In genomic region chr17:39920218-39921210, GRCh38 we compare ENCODE assay signal across 10 cellular contexts. TPM values are rescaled to one million over a fixed set of nuclear protein-coding genes. Genes with fewer than 3 reads are reported as not detected.
DNase-seq lines count a peak whose midpoint lies in the region; ATAC-seq and TF ChIP-seq lines count a peak whose summit lies in the region.
"Had no signal": no experiment of that assay in that cellular context is flagged by ENCODE, and none has a peak within 500 bp of the region (broad histone marks: within the 10 kb centered on the region; RNA-seq: fewer than 3 reads in every experiment).

No MANE protein-coding gene starts in this region.

- H3K4me1 ChIP-seq in right lobe of liver = peaks cover 0 to 77% (median 32%) of the 10 kb centered on the region in 4 donors
- no peaks in the 10 kb centered on the region for H3K4me1 ChIP-seq in prostate gland (replicated peaks)

- peak overlapping the region; percentile 69 to 98 (median 89) for H3K27ac ChIP-seq in right lobe of liver
- H3K27ac ChIP-seq in prostate gland = no peak overlapping the region

- H3K36me3 ChIP-seq in right lobe of liver = peaks cover 0 to 29% (median 15%) of the 10 kb centered on the region in 4 donors
- peaks cover 8 to 24% of the 10 kb centered on the region in 2 donors for H3K36me3 ChIP-seq in prostate gland

- TF ChIP-seq POLR2A in NB4 (IDR thresholded peaks at IDR 0.05; ENCODE audit: extremely low read depth, insufficient read length) = no peak
- no peak for TF ChIP-seq POLR2A in right lobe of liver (IDR thresholded peaks at IDR 0.05)
- TF ChIP-seq POLR2A in prostate gland (IDR thresholded peaks at IDR 0.05) = no peak

- no peak for TF ChIP-seq CTCF in NB4 (IDR thresholded peaks at IDR 0.05; ENCODE audit: low read depth, low read length)
- TF ChIP-seq CTCF in right lobe of liver (IDR thresholded peaks at IDR 0.05) = no peak
- TF ChIP-seq CTCF in prostate gland (IDR thresholded peaks at IDR 0.05) = no peak

- intact Hi-C loops in right lobe of liver (cut with DNase I) (no loop called here), prostate gland (cut with DNase I) (no loop called here)

- H3K4me3 Mint-ChIP-seq in stimulated activated naive CD8-positive, alpha-beta T cell treated with anti-CD3 and anti-CD28 coated beads, Interleukin-15, Interleukin-2, amounts not matched to agents 100 ng/mL and 50 ng/mL, for 24 hours = peak overlapping the region; percentile 43

- WGBS in right lobe of liver (ENCODE audit: insufficient coverage, low coverage, low lambda C conversion rate, missing lambda C conversion rate) = 46% methylated on average over 14 of the region's 19 CpGs
- 65% methylated on average over 19 of the region's 19 CpGs for WGBS in prostate gland

- DNase-seq in NB4 (ENCODE audit: low read depth) (peak; percentile 39), activated T-cell treated with anti-CD3 and anti-CD28 coated beads for 4 hours (peak; percentile 23), right lobe of liver (peak in 1 of 3 donors; percentile 53), prostate gland (ENCODE audit: low spot score) (no peak), NCI-H128 (lab: John Stamatoyannopoulos, UW; ENCODE audit: unreplicated experiment) (no peak), ecto neural progenitor cell (ENCODE audit: low spot score) (no peak)
- DNase-seq: NCI-H1694 had no signal

- H3K9me3 ChIP-seq in right lobe of liver (no peaks in the 10 kb centered on the region), prostate gland (no peaks in the 10 kb centered on the region)

- peak in 1 of 4 donors; percentile 5 for ATAC-seq in right lobe of liver
- ATAC-seq in GM21367 (IDR thresholded peaks at IDR 0.05; ENCODE audit: unreplicated experiment) = no peak

- H3K36me3 Mint-ChIP-seq in stimulated activated naive CD8-positive, alpha-beta T cell treated with anti-CD3 and anti-CD28 coated beads, Interleukin-15, Interleukin-2, amounts not matched to agents 100 ng/mL and 50 ng/mL, for 24 hours (ENCODE audit: low read depth) = peaks cover 48% of the 10 kb centered on the region

- H3K4me3 ChIP-seq in NB4 (ENCODE audit: low read depth, low read length) (no peak overlapping the region), right lobe of liver (no peak overlapping the region), prostate gland (no peak overlapping the region)

- peak overlapping the region; percentile 91 for H3K27ac Mint-ChIP-seq in stimulated activated naive CD8-positive, alpha-beta T cell treated with anti-CD3 and anti-CD28 coated beads, Interleukin-15, Interleukin-2, amounts not matched to agents 100 ng/mL and 50 ng/mL, for 24 hours

- H3K27me3 Mint-ChIP-seq in stimulated activated naive CD8-positive, alpha-beta T cell treated with anti-CD3 and anti-CD28 coated beads, Interleukin-15, Interleukin-2, amounts not matched to agents 100 ng/mL and 50 ng/mL, for 24 hours = no peaks in the 10 kb centered on the region

- H3K4me1 Mint-ChIP-seq in stimulated activated naive CD8-positive, alpha-beta T cell treated with anti-CD3 and anti-CD28 coated beads, Interleukin-15, Interleukin-2, amounts not matched to agents 100 ng/mL and 50 ng/mL, for 24 hours (ENCODE audit: low read depth) = peaks cover 87% of the 10 kb centered on the region

- no peaks in the 10 kb centered on the region for H3K27me3 ChIP-seq in right lobe of liver
- no peaks in the 10 kb centered on the region for H3K27me3 ChIP-seq in prostate gland (replicated peaks; ENCODE audit: insufficient read depth)

- H3K9me3 Mint-ChIP-seq in stimulated activated naive CD8-positive, alpha-beta T cell treated with anti-CD3 and anti-CD28 coated beads, Interleukin-15, Interleukin-2, amounts not matched to agents 100 ng/mL and 50 ng/mL, for 24 hours = no peaks in the 10 kb centered on the region

RNA-seq across cellular contexts. Expression of gene GSDMB, which starts 2.1 kb away (rescaled TPM):
- total RNA-seq in right lobe of liver (10 to 100 TPM in 3 of 6 experiments, 1 to 10 TPM in 3; 4.7 to 40.8 (median 18.8) TPM), prostate gland (10 to 100 TPM in 1 of 2 donors, 1 to 10 TPM in 1; 4.0 to 17.0 TPM)

RNA-seq across cellular contexts. Expression of gene ORMDL3, which starts 6.9 kb away (rescaled TPM):
- total RNA-seq in right lobe of liver (100 to 1,000 TPM; 105 to 174 (median 128) TPM), prostate gland (10 to 100 TPM; 82.4 to 91.6 TPM)

RNA-seq across cellular contexts. Expression of gene LRRC3C, which starts 7.0 kb away (rescaled TPM):
- total RNA-seq in right lobe of liver = not detected
- total RNA-seq in prostate gland = not detected
- total RNA-seq: fibroblast of villous mesenchyme had no signal

RNA-seq across cellular contexts. Expression of gene GSDMA, which starts 42.3 kb away (rescaled TPM):
- total RNA-seq in right lobe of liver = under 1 TPM in 2 of 6 experiments, not detected in 4; 0.42 to 0.99 TPM
- 1 to 10 TPM in 1 of 2 donors, not detected in 1; 1.2 TPM for total RNA-seq in prostate gland

RNA-seq across cellular contexts. Expression of gene ZPBP2, which starts 52.5 kb away (rescaled TPM):
- total RNA-seq in right lobe of liver = not detected
- total RNA-seq in prostate gland = 10 to 100 TPM in 1 of 2 donors, not detected in 1; 14.8 TPM
- total RNA-seq: fibroblast of villous mesenchyme had no signal

Comparison
In these comparisons a context has a peak if more than half of its experiments do, and no peak if none do; other contexts are left out.
1. DNase-seq: peak in NB4 (single experiment) and activated T-cell treated with anti-CD3 and anti-CD28 coated beads for 4 hours (single experiment); none in prostate gland (single experiment), NCI-H128 (single experiment) and ecto neural progenitor cell (single experiment).
2. H3K27ac ChIP-seq: peak in right lobe of liver (3 of 3); none in prostate gland (0 of 2).